16 cellular contexts compared by ENCODE assay signal in the genomic region with DNA sequence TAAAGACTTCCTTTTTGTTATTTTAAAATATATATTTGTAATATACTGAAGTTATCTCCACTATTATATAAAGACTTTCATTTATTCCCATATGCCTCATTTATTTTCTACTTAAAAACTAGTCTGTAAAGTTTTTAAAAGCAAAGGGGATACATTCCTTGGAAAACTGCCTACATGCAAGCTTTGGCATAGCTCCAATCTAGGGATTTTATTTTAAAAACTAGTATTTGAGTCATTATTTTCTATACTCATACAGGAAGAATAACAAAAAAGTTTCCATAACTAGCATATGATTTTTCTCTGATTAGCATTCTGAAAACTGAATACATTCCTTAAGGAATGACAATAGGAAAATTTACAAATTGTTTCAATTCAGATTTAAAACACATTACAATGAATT.
DNase-seq lines count a peak whose midpoint lies in the region; ATAC-seq, FAIRE-seq and TF ChIP-seq lines count a peak whose summit lies in the region.
"Had no signal": no experiment of that assay in that cellular context is flagged by ENCODE, and none has a peak within 500 bp of the region (broad histone marks: within the 10 kb centered on the region; RNA-seq: fewer than 3 reads in every experiment).

No MANE protein-coding gene starts in this region.

- H3K9me3 ChIP-seq in astrocyte (ENCODE audit: insufficient read depth, low read depth, low read length): no peaks in the 10 kb centered on the region
- H3K9me3 ChIP-seq in endothelial cell of umbilical vein (replicated peaks; ENCODE audit: control insufficient read depth, insufficient read depth, low read length): no peaks in the 10 kb centered on the region

- no TSS peak for BruUV-seq in endothelial cell of umbilical vein (replicated peaks; lab: Mats Ljungman, UMichigan)

- no peak overlapping the region for H3K4me3 Mint-ChIP-seq in astrocyte (ENCODE audit: unreplicated experiment)
- H3K4me3 Mint-ChIP-seq in natural killer cell treated with Interleukin-12 subunit alpha and Interleukin-12 subunit beta and Interleukin-15 and Interleukin-18, amount 100 ng/mL, for 72 hours: no peak overlapping the region
- H3K4me3 Mint-ChIP-seq: H9 had no signal

- H3K9me3 Mint-ChIP-seq in astrocyte (ENCODE audit: unreplicated experiment): peaks cover under 1% of the 10 kb centered on the region
- H3K9me3 Mint-ChIP-seq in natural killer cell treated with Interleukin-12 subunit alpha and Interleukin-12 subunit beta and Interleukin-15 and Interleukin-18, amount 100 ng/mL, for 72 hours: peaks cover 11% of the 10 kb centered on the region
- H3K9me3 Mint-ChIP-seq: H9 had no signal

- H3K9me1 ChIP-seq in endothelial cell of umbilical vein (replicated peaks; ENCODE audit: control insufficient read depth, extremely low read depth, insufficient read depth, low read length): no peaks in the 10 kb centered on the region

- H3K4me3 ChIP-seq in astrocyte (ENCODE audit: insufficient read depth, low read depth, low read length): no peak overlapping the region
- H3K4me3 ChIP-seq in endothelial cell of umbilical vein (replicated peaks in 1 of 3; ENCODE audit: insufficient read depth in 1 of 3, low read depth in 1 of 3, low read length in 3 of 3): no peak overlapping the region

- no peaks in the 10 kb centered on the region for H3K27me3 Mint-ChIP-seq in astrocyte (ENCODE audit: low read depth, unreplicated experiment)
- H3K27me3 Mint-ChIP-seq in natural killer cell treated with Interleukin-12 subunit alpha and Interleukin-12 subunit beta and Interleukin-15 and Interleukin-18, amount 100 ng/mL, for 72 hours: no peaks in the 10 kb centered on the region

- intact Hi-C loops in endothelial cell of umbilical vein (cut with micrococcal nuclease): loop anchor here (5.0 kb wide), 1 partner anchor 865 kb away; a partner anchor contains a TSS

- no peak overlapping the region for H3K27ac ChIP-seq in astrocyte (ENCODE audit: low read depth, low read length)
- peak overlapping the region; percentile 33 for H3K27ac ChIP-seq in endothelial cell of umbilical vein (ENCODE audit: insufficient read depth, low read depth, low read length)

- H3K79me2 ChIP-seq in astrocyte (ENCODE audit: insufficient read depth, low read length): no peaks in the 10 kb centered on the region
- no peaks in the 10 kb centered on the region for H3K79me2 ChIP-seq in endothelial cell of umbilical vein (ENCODE audit: control insufficient read depth, insufficient read depth, low read length)

- H3K4me1 ChIP-seq in astrocyte (ENCODE audit: insufficient read depth, low read length) (peaks cover 14% of the 10 kb centered on the region), endothelial cell of umbilical vein (ENCODE audit: control insufficient read depth, extremely low read depth, insufficient read depth, low read length) (peaks cover 24% of the 10 kb centered on the region)

- TF ChIP-seq CTCF in astrocyte (IDR thresholded peaks at IDR 0.05; ENCODE audit: insufficient read depth, low read depth, low read length) (no peak), endothelial cell of umbilical vein (IDR thresholded peaks at IDR 0.05; ENCODE audit: extremely low read depth in 1 of 2, insufficient read depth in 1 of 2, low read depth in 1 of 2, low read length in 2 of 2) (no peak)

- H3K4me2 ChIP-seq in astrocyte (ENCODE audit: low read length) (peak overlapping the region; percentile 23), endothelial cell of umbilical vein (ENCODE audit: insufficient read depth, low read length) (peak overlapping the region; percentile 66)

- H3K27me3 ChIP-seq in astrocyte (ENCODE audit: insufficient read depth, low read length) (no peaks in the 10 kb centered on the region), endothelial cell of umbilical vein (ENCODE audit: control insufficient read depth in 2 of 2, insufficient read depth in 2 of 2, low read length in 2 of 2) (no peaks in the 10 kb centered on the region)

- CTCF ChIA-PET in endothelial cell of umbilical vein (lab: Charles Lee): interaction anchor here (1.2 to 1.6 kb wide), 3 partner anchors 17 to 49 kb away, joined by 4 to 6 read pairs (median 5); no protein-coding TSS in a partner anchor

- FAIRE-seq in astrocyte (lab: Jason Lieb, UNC) (no peak), endothelial cell of umbilical vein (lab: Jason Lieb, UNC) (peak; percentile 58)

- no peak for TF ChIP-seq POLR2A in endothelial cell of umbilical vein (IDR thresholded peaks at IDR 0.05; ENCODE audit: low read depth, low read length)

- dilution Hi-C loops in endothelial cell of umbilical vein (cut with MboI; ENCODE audit: extremely low pct_ligation_motif_present, low sequenced_read_pairs): no loop called here

- H3K27ac Mint-ChIP-seq in astrocyte (ENCODE audit: unreplicated experiment): no peak overlapping the region
- no peak overlapping the region for H3K27ac Mint-ChIP-seq in natural killer cell treated with Interleukin-12 subunit alpha and Interleukin-12 subunit beta and Interleukin-15 and Interleukin-18, amount 100 ng/mL, for 72 hours
- H3K27ac Mint-ChIP-seq: H9 had no signal

- H3K36me3 ChIP-seq in astrocyte (ENCODE audit: insufficient read depth, low read length): no peaks in the 10 kb centered on the region
- H3K36me3 ChIP-seq in endothelial cell of umbilical vein (ENCODE audit: control insufficient read depth in 2 of 2, extremely low read depth in 1 of 2, insufficient read depth in 2 of 2, low read length in 2 of 2): no peaks in the 10 kb centered on the region

- POLR2A ChIA-PET in endothelial cell of umbilical vein (lab: Charles Lee): no interaction called here

- H3K36me3 Mint-ChIP-seq in astrocyte (ENCODE audit: low read depth, unreplicated experiment): no peaks in the 10 kb centered on the region
- H3K36me3 Mint-ChIP-seq in natural killer cell treated with Interleukin-12 subunit alpha and Interleukin-12 subunit beta and Interleukin-15 and Interleukin-18, amount 100 ng/mL, for 72 hours: no peaks in the 10 kb centered on the region

- H3K4me1 Mint-ChIP-seq in astrocyte (ENCODE audit: low read depth, unreplicated experiment): peaks cover 1% of the 10 kb centered on the region
- no peaks in the 10 kb centered on the region for H3K4me1 Mint-ChIP-seq in natural killer cell treated with Interleukin-12 subunit alpha and Interleukin-12 subunit beta and Interleukin-15 and Interleukin-18, amount 100 ng/mL, for 72 hours (ENCODE audit: low read depth in 2 of 2)

- no peak overlapping the region for H3K9ac ChIP-seq in astrocyte (ENCODE audit: low read length)
- H3K9ac ChIP-seq in endothelial cell of umbilical vein (replicated peaks; ENCODE audit: extremely low read depth, insufficient read depth, low read length): no peak overlapping the region

- H4K20me1 ChIP-seq in astrocyte (ENCODE audit: insufficient read depth, low read length): no peaks in the 10 kb centered on the region
- no peaks in the 10 kb centered on the region for H4K20me1 ChIP-seq in endothelial cell of umbilical vein (replicated peaks; ENCODE audit: control insufficient read depth, extremely low read depth, insufficient read depth, low read length)

- DNase-seq in astrocyte (ENCODE audit: low read depth) (no peak), endothelial cell of umbilical vein (ENCODE audit: low read depth, low spot score) (peak; percentile 93), left kidney (ENCODE audit: low read depth, low spot score) (peak; percentile 18), NCI-H1436 (lab: John Stamatoyannopoulos, UW) (no peak), NCI-H1930 (lab: John Stamatoyannopoulos, UW) (no peak)
- no peak for DNase-seq in natural killer cell treated with Interleukin-12 subunit alpha and Interleukin-12 subunit beta and Interleukin-15 and Interleukin-18, amount 100 ng/mL, for 72 hours (ENCODE audit: low spot score)
- no peak for DNase-seq in activated effector memory CD4-positive, alpha-beta T cell treated with anti-CD3 and anti-CD28 coated beads, Interleukin-2, amount 50 U/mL, for 16 hours
- DNase-seq: COR-L47; NCI-H1417; NCI-H2029 treated with DMSO at 0.1 percent for 48 hours; NCI-H2171 treated with DMSO at 0.1 percent for 48 hours; NK-92 treated with Interleukin-12 subunit alpha and Interleukin-12 subunit beta, amount 100 ng/mL, for 24 hours; OCI-M1; RPMI8226; SIG-M5 had no signal

- H2AFZ ChIP-seq in astrocyte (ENCODE audit: low read depth, low read length): no peak overlapping the region
- H2AFZ ChIP-seq in endothelial cell of umbilical vein (ENCODE audit: low read depth, low read length): no peak overlapping the region

- no peak for ATAC-seq in natural killer cell treated with Interleukin-12 subunit alpha and Interleukin-12 subunit beta and Interleukin-15 and Interleukin-18, amount 100 ng/mL, for 72 hours

TF ChIP-seq in endothelial cell of umbilical vein, 7 proteins besides CTCF, POLR2A, EP300 and RAD21:
- TF ChIP-seq FOS (IDR thresholded peaks at IDR 0.05; ENCODE audit: borderline replicate concordance, insufficient read depth, low read length): peak; percentile 41
- TF ChIP-seq GATA2 (IDR thresholded peaks at IDR 0.05; ENCODE audit: insufficient read depth, insufficient read length, low read depth, low read length): peak; percentile 15
- no peak for TF ChIP-seq JUN (IDR thresholded peaks at IDR 0.05; ENCODE audit: borderline replicate concordance, insufficient read depth, insufficient read length, low read depth)

Comparison
In these comparisons a context has a peak if more than half of its experiments do, and no peak if none do; other contexts are left out.
1. DNase-seq: peak in endothelial cell of umbilical vein (single experiment) and left kidney (single experiment); none in astrocyte (single experiment), NCI-H1436 (single experiment), natural killer cell treated with Interleukin-12 subunit alpha and Interleukin-12 subunit beta and Interleukin-15 and Interleukin-18, amount 100 ng/mL, for 72 hours (single experiment), NCI-H1930 (0 of 2) and activated effector memory CD4-positive, alpha-beta T cell treated with anti-CD3 and anti-CD28 coated beads, Interleukin-2, amount 50 U/mL, for 16 hours (single experiment).